1 cellular context compared by ENCODE assay signal in the genomic region with DNA sequence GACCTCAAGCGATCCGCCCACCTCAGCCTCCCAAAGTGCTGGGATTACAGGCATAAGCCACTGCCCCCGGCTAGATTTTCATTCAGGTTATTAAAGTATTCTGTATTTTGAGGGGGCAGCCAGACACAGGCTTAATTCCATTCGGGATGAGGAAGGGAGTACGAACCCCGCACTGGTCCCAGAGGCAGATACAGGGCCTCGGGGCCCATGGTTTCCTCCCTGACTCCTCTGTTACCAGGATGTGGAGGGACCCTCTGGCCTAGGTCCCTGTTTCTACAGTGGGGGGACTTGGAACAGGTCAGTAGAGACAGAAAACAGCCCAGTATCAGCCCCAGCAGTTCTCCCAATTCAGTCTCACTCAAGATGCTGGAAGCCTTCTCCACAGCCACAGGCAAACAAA.
TF ChIP-seq lines count a peak whose summit lies in the region.

No MANE protein-coding gene starts in this region.

TF ChIP-seq in endothelial cell of umbilical vein, 7 proteins besides CTCF, POLR2A, EP300 and RAD21 (continued from another document):
- TF ChIP-seq JUN (IDR thresholded peaks at IDR 0.05; ENCODE audit: borderline replicate concordance, insufficient read depth, insufficient read length, low read depth): no peak
- TF ChIP-seq MYC (IDR thresholded peaks at IDR 0.05; ENCODE audit: low read depth, low read length): no peak
- no peak for TF ChIP-seq FOS (IDR thresholded peaks at IDR 0.05; ENCODE audit: borderline replicate concordance, insufficient read depth, low read length)
- TF ChIP-seq, protein P1, sequence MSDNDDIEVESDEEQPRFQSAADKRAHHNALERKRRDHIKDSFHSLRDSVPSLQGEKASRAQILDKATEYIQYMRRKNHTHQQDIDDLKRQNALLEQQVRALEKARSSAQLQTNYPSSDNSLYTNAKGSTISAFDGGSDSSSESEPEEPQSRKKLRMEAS (IDR thresholded peaks at IDR 0.05; ENCODE audit: insufficient read depth, insufficient read length): no peak
- no peak for TF ChIP-seq GATA2 (IDR thresholded peaks at IDR 0.05; ENCODE audit: insufficient read depth, insufficient read length, low read depth, low read length)
